ENCODE assay signal across 9 cellular contexts in the genomic region with DNA sequence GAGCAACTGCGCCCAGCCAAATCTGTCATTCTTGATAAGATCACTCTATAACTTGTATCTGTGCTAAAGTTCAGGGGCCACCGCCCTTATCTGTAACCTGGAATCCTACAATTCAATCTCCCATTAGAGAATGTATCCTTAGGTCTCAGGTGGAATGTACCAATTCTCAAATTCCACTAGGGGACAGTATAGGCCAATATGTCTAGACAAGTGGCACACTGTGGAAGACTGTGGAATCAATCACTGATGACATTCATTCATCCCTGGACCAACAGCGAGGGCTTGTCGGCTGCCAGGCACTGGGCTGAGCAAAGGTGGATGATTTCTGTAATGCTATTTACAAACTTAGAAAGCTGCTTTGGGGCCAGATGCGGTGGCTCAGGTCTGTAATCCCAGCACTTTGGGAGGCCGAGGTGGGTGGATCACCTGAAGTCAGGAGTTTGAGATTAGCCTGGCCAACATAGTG. TPM values are rescaled to one million over a fixed set of nuclear protein-coding genes. Genes with fewer than 3 reads are reported as not detected.
DNase-seq lines count a peak whose midpoint lies in the region; ATAC-seq and TF ChIP-seq lines count a peak whose summit lies in the region.
"Had no signal": no experiment of that assay in that cellular context is flagged by ENCODE, and none has a peak within 500 bp of the region (broad histone marks: within the 10 kb centered on the region; RNA-seq: fewer than 3 reads in every experiment).

No MANE protein-coding gene starts in this region.

- H3K9me3 Mint-ChIP-seq in CD14-positive monocyte (peaks cover 0 to 7% (median 0%) of the 10 kb centered on the region in 7 donors), memory B cell (no peaks in the 10 kb centered on the region)

- TF ChIP-seq CTCF in CD14-positive monocyte (IDR thresholded peaks at IDR 0.05) (peak; percentile 83), GM13976 (IDR thresholded peaks at IDR 0.05; ENCODE audit: borderline replicate concordance, control extremely low read depth, extremely low read depth, insufficient read depth, missing control alignments) (peak; percentile 40), breast epithelium (IDR thresholded peaks at IDR 0.05) (peak; percentile 36 to 53 (median 41))

- no peaks in the 10 kb centered on the region for H3K9me3 ChIP-seq in breast epithelium

- H3K36me3 Mint-ChIP-seq in CD14-positive monocyte (no peaks in the 10 kb centered on the region), memory B cell (no peaks in the 10 kb centered on the region)

- no peaks in the 10 kb centered on the region for H3K4me1 ChIP-seq in breast epithelium

- H3K27ac Mint-ChIP-seq in CD14-positive monocyte: peak overlapping the region in 1 of 7 donors; percentile 36
- H3K27ac Mint-ChIP-seq in memory B cell: no peak overlapping the region
- H3K27ac Mint-ChIP-seq: nephron had no signal

- intact Hi-C loops in CD14-positive monocyte (cut with micrococcal nuclease): loop anchor here in 1 of 2 donors (10.0 kb wide), 1 partner anchor 322 kb away; no protein-coding TSS in a partner anchor
- intact Hi-C loops in breast epithelium (cut with DNase I; ENCODE audit: low total_unique reads): no loop called here

- H3K27me3 ChIP-seq in breast epithelium: no peaks in the 10 kb centered on the region

- DNase-seq in CD14-positive monocyte (ENCODE audit: low spot score) (no peak), GM13976 (ENCODE audit: low spot score) (peak; percentile 69), NCI-H226 (peak; percentile 16), breast epithelium (ENCODE audit: low spot score in 2 of 2) (no peak), memory B cell (ENCODE audit: low spot score in 2 of 2) (no peak)

- no peaks in the 10 kb centered on the region for H3K27me3 Mint-ChIP-seq in CD14-positive monocyte (ENCODE audit: low read depth in 3 of 3)
- no peaks in the 10 kb centered on the region for H3K27me3 Mint-ChIP-seq in memory B cell

- H3K4me1 Mint-ChIP-seq in CD14-positive monocyte (peaks cover 34% of the 10 kb centered on the region), memory B cell (no peaks in the 10 kb centered on the region)
- H3K4me1 Mint-ChIP-seq: nephron had no signal

- TF ChIP-seq POLR2A in breast epithelium (IDR thresholded peaks at IDR 0.05): no peak

- in situ Hi-C loops in GM13976 (cut with MboI; ENCODE audit: low sequenced_read_pairs, unreplicated experiment): no loop called here

- no peaks in the 10 kb centered on the region for H3K36me3 ChIP-seq in breast epithelium

- peak; percentile 54 for ATAC-seq in memory B cell (ENCODE audit: low read depth)
- ATAC-seq in GM21529 (IDR thresholded peaks at IDR 0.05; ENCODE audit: unreplicated experiment): no peak
- ATAC-seq in HG03457 (IDR thresholded peaks at IDR 0.05; ENCODE audit: unreplicated experiment): no peak
- no peak for ATAC-seq in HG03196 (IDR thresholded peaks at IDR 0.05; ENCODE audit: unreplicated experiment)

- H3K4me3 ChIP-seq in breast epithelium: no peak overlapping the region

- H3K4me3 Mint-ChIP-seq in CD14-positive monocyte (no peak overlapping the region), memory B cell (no peak overlapping the region)
- H3K4me3 Mint-ChIP-seq: nephron had no signal

- H3K27ac ChIP-seq in breast epithelium: no peak overlapping the region

RNA-seq across cellular contexts. Expression of a gene that starts 28.7 kb away (rescaled TPM):
- 10 to 100 TPM; 89.7 to 92.8 TPM for polyA plus RNA-seq in CD14-positive monocyte
- 10 to 100 TPM; 22.0 to 30.3 (median 27.2) TPM for total RNA-seq in breast epithelium

RNA-seq across cellular contexts. Expression of a gene that starts 50.2 kb away (rescaled TPM):
- polyA plus RNA-seq in CD14-positive monocyte: 10 to 100 TPM; 20.0 to 30.8 TPM
- total RNA-seq in breast epithelium: 10 to 100 TPM; 44.9 to 49.9 (median 49.8) TPM

Comparison
In these comparisons a context has a peak if more than half of its experiments do, and no peak if none do; other contexts are left out.
1. DNase-seq: peak in GM13976 (single experiment) and NCI-H226 (single experiment); none in CD14-positive monocyte (single experiment), breast epithelium (0 of 2) and memory B cell (0 of 2).
2. Peak in every context shown above with its lines, with median percentiles within 50 percentile points of each other: CTCF ChIP-seq.